8 cellular contexts compared by ENCODE assay signal in the genomic region with DNA sequence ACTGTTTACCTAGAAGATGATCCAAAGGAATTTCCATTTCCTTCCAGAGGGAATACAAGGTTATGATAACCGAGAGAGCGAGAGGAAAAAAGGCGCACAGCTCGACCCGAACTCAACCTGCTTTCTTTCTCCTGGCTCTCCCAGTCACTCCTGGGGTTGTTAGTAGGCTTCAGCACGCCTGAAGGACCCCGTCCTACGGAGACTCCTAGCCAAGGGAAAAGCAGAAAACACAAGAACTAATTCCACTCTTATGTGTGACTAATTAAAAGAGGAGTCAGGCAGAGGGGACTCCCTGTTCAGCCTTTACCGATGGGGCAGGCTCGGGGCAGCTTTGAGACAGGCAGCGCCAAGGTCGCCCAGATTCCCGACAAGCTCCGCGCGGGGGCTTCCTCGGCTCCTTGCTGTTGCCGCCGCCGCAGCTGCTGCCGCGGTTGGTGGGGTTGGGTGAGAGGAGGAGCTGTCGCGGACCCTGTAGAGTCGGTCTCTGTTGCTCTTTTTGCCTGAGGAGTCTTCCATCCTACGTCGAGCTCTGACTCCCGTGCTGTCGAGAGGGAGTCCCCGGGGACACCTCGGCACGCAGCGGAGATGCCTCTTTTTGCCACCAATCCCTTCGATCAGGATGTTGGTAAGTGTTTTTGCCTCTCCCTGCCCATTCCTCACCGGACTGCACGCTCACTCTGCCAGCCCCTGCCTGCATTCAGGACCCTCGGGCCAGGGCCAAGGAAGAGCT. TPM values are rescaled to one million over a fixed set of nuclear protein-coding genes. Genes with fewer than 3 reads are reported as not detected.
DNase-seq lines count a peak whose midpoint lies in the region; ATAC-seq and TF ChIP-seq lines count a peak whose summit lies in the region.

A gene (plus strand): TSS at position 397 of the 730 bp plus-strand sequence. CDS start 189 bp downstream, at position 586.

- peaks cover 24 to 47% (median 33%) of the 10 kb centered on the region in 10 experiments for H3K4me1 ChIP-seq in BLaER1 treated with 17β-estradiol and CSF1 and Interleukin-3, amounts not matched to agents 10 nM and 100 nM
- H3K4me1 ChIP-seq in colonic mucosa = peaks cover 5% of the 10 kb centered on the region

- H3K36me3 ChIP-seq in BLaER1 treated with 17β-estradiol and CSF1 and Interleukin-3, amounts not matched to agents 10 nM and 100 nM = peaks cover 0 to 28% (median 18%) of the 10 kb centered on the region in 11 experiments; a peak in 20 of 22 replicates
- no peaks in the 10 kb centered on the region for H3K36me3 ChIP-seq in colonic mucosa

- peak within 1 kb of the TSS; percentile 75 to 94 (median 88) for H3K4me3 ChIP-seq in BLaER1 treated with 17β-estradiol and CSF1 and Interleukin-3, amounts not matched to agents 10 nM and 100 nM
- peak within 1 kb of the TSS; percentile 84 for H3K4me3 ChIP-seq in colonic mucosa

- intact Hi-C loops in colonic mucosa (cut with DNase I) = no loop called here

- H3K27ac ChIP-seq in BLaER1 treated with 17β-estradiol and CSF1 and Interleukin-3, amounts not matched to agents 10 nM and 100 nM = peak within 1 kb of the TSS; percentile 93 to 100 (median 97)
- H3K27ac ChIP-seq in colonic mucosa = peak within 1 kb of the TSS; percentile 94
- peak within 1 kb of the TSS; percentile 100 for H3K27ac ChIP-seq in layer of hippocampus (ENCODE audit: low read depth, low read length)

- H3K9ac ChIP-seq in BLaER1 treated with 17β-estradiol and CSF1 and Interleukin-3, amounts not matched to agents 10 nM and 100 nM = peak within 1 kb of the TSS; percentile 87 to 99 (median 96)
- peak within 1 kb of the TSS; percentile 89 to 100 for H3K9ac ChIP-seq in colonic mucosa (ENCODE audit: low read depth in 2 of 2, low read length in 2 of 2)

- H3K27me3 ChIP-seq in BLaER1 treated with 17β-estradiol and CSF1 and Interleukin-3, amounts not matched to agents 10 nM and 100 nM = no peaks in the 10 kb centered on the region
- H3K27me3 ChIP-seq in colonic mucosa (no peaks in the 10 kb centered on the region), layer of hippocampus (ENCODE audit: control insufficient read depth, insufficient read depth, low read length) (no peaks in the 10 kb centered on the region)

- H3K9me3 ChIP-seq in BLaER1 treated with 17β-estradiol and CSF1 and Interleukin-3, amounts not matched to agents 10 nM and 100 nM (replicated peaks in 1 of 11) = peaks cover 0 to 16% (median 14%) of the 10 kb centered on the region in 11 experiments; a peak in 17 of 22 replicates
- H3K9me3 ChIP-seq in colonic mucosa = no peaks in the 10 kb centered on the region

- peak; percentile 87 for ATAC-seq in GM19328 (IDR thresholded peaks at IDR 0.05; ENCODE audit: unreplicated experiment)
- ATAC-seq in HG03469 (IDR thresholded peaks at IDR 0.05; ENCODE audit: unreplicated experiment) = peak; percentile 85

- no peak for TF ChIP-seq CTCF in colonic mucosa (IDR thresholded peaks at IDR 0.05)

- peak; percentile 92 to 93 for DNase-seq in NCI-H526 (lab: John Stamatoyannopoulos, UW)
- DNase-seq in activated CD4-positive, alpha-beta T cell treated with anti-CD3 and anti-CD28 coated beads for 48 hours = peak; percentile 94
- DNase-seq in colonic mucosa = peak; percentile 93
- DNase-seq in stimulated activated CD4-positive, alpha-beta T cell treated with anti-CD3 and anti-CD28 coated beads, Interleukin-1b, Interleukin-23, amount 100 ng/mL, for 4 hours (ENCODE audit: low read depth in 2 of 2) = peak; percentile 83 to 86

- H4K20me1 ChIP-seq in BLaER1 treated with 17β-estradiol and CSF1 and Interleukin-3, amounts not matched to agents 10 nM and 100 nM = peaks cover under 1 to 45% (median 14%) of the 10 kb centered on the region in 11 experiments; a peak in 10 of 22 replicates

- H3K4me2 ChIP-seq in BLaER1 treated with 17β-estradiol and CSF1 and Interleukin-3, amounts not matched to agents 10 nM and 100 nM = peak within 1 kb of the TSS; percentile 80 to 94 (median 88)

RNA-seq across cellular contexts. Expression of the gene that starts here (rescaled TPM):
- 10 to 100 TPM; 16.5 to 16.8 TPM for total RNA-seq in colonic mucosa

Comparison
In these comparisons a context has a peak if more than half of its experiments do, and no peak if none do; other contexts are left out.
1. Peak in every context shown above with its lines: DNase-seq, ATAC-seq, H3K4me3 ChIP-seq and H3K27ac ChIP-seq.